In genomic region chr2:145984541-145984940, GRCh38 we compare ENCODE assay signal across 14 cellular contexts.
DNase-seq lines count a peak whose midpoint lies in the region; ATAC-seq and TF ChIP-seq lines count a peak whose summit lies in the region.
"Had no signal": no experiment of that assay in that cellular context is flagged by ENCODE, and none has a peak within 500 bp of the region (broad histone marks: within the 10 kb centered on the region; RNA-seq: fewer than 3 reads in every experiment).

No MANE protein-coding gene starts in this region.

- no peaks in the 10 kb centered on the region for H3K4me1 ChIP-seq in A673 (ENCODE audit: insufficient read depth, low read length, poor library complexity, severe bottlenecking)

- H3K27me3 ChIP-seq in A673 (replicated peaks; ENCODE audit: insufficient read depth, low read depth, low read length, poor library complexity) = no peaks in the 10 kb centered on the region

- DNase-seq in A673 (ENCODE audit: low spot score) (peak; percentile 33), HS-5 (ENCODE audit: low read depth) (peak; percentile 70), astrocyte of the hippocampus (ENCODE audit: low read depth, low spot score) (peak; percentile 68), iris pigment epithelial cell (ENCODE audit: low read depth) (peak; percentile 92), amygdala (lab: John Stamatoyannopoulos, UW) (no peak)
- DNase-seq: activated CD4-positive, CD25-positive, alpha-beta regulatory T cell treated with anti-CD3 and anti-CD28 coated beads, Interleukin-2, amount 50 U/mL, for 72 hours; activated T-cell treated with anti-CD3 and anti-CD28 coated beads, Interleukin-2, amount 50 U/mL, for 24 hours; aorta; NCI-H187 treated with DMSO at 0.1 percent for 48 hours; stimulated activated CD4-positive, alpha-beta T cell treated with anti-CD3 and anti-CD28 coated beads, Interleukin-4, amount 100 ng/mL, for 4 hours; T-helper 1 cell had no signal

- ATAC-seq in HG02642 (IDR thresholded peaks at IDR 0.05; ENCODE audit: poor library complexity, unreplicated experiment) (no peak), HG02840 (IDR thresholded peaks at IDR 0.05; ENCODE audit: low FRiP score, unreplicated experiment) (no peak), GM19397 (IDR thresholded peaks at IDR 0.05; ENCODE audit: unreplicated experiment) (no peak)

- no peak for TF ChIP-seq CTCF in A673 (conservative IDR thresholded peaks at IDR 0.05; ENCODE audit: low read depth, low read length)

- BruUV-seq in A673 (replicated peaks; lab: Mats Ljungman, UMichigan) = no TSS peak

- CTCF ChIA-PET in A673 (lab: Charles Lee) = no interaction called here

- H3K4me3 ChIP-seq in A673 (ENCODE audit: low read depth, low read length, poor library complexity, severe bottlenecking) = no peak overlapping the region

- H3K27ac ChIP-seq in A673 (ENCODE audit: low read depth, low read length, poor library complexity, severe bottlenecking) = no peak overlapping the region

- POLR2A ChIA-PET in A673 (lab: Charles Lee; ENCODE audit: low non-redundant PET) = no interaction called here

- H3K9me3 ChIP-seq in A673 (ENCODE audit: low read depth, low read length, poor library complexity, severe bottlenecking) = no peaks in the 10 kb centered on the region

- intact Hi-C loops in A673 (cut with micrococcal nuclease; ENCODE audit: unreplicated experiment) = no loop called here

- no peaks in the 10 kb centered on the region for H3K36me3 ChIP-seq in A673 (ENCODE audit: insufficient read depth, low read length, poor library complexity, severe bottlenecking)

Comparison
In these comparisons a context has a peak if more than half of its experiments do, and no peak if none do; other contexts are left out.
1. DNase-seq: peak in A673 (single experiment), HS-5 (single experiment), astrocyte of the hippocampus (single experiment) and iris pigment epithelial cell (single experiment); none in amygdala (0 of 56).